In the genomic region with DNA sequence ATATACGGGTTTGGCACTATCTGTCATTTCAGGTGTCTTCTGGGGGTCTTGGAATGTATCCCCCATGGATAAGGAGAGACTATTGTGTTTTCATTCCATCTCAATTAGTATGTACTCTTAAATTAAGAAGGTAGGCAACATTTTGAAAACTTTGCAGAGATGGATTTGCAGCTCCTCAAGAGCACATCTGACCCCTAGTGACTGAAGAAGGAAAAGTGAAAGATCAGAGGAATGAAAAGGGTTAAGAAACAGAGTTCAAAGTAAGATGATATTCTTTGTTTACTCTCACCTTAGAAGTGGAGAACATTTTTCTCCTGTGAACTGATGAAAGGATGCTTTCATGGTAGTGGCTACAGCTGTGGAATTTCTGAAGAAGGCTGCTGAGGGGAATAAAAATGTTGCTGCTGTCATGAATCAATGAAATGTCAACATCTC, we compare ENCODE assay signal across 9 cellular contexts. TPM values are rescaled to one million over a fixed set of nuclear protein-coding genes. Genes with fewer than 3 reads are reported as not detected.
DNase-seq lines count a peak whose midpoint lies in the region; ATAC-seq and TF ChIP-seq lines count a peak whose summit lies in the region.
"Had no signal": no experiment of that assay in that cellular context is flagged by ENCODE, and none has a peak within 500 bp of the region (broad histone marks: within the 10 kb centered on the region; RNA-seq: fewer than 3 reads in every experiment).

No MANE protein-coding gene starts in this region.

- no peaks in the 10 kb centered on the region for H3K9me3 ChIP-seq in Karpas-422 (ENCODE audit: low read length)

- DNase-seq in DMS 273 (lab: John Stamatoyannopoulos, UW; ENCODE audit: unreplicated experiment) = peak; percentile 54
- DNase-seq in DMS 273 treated with DMSO at 0.1 percent for 48 hours (lab: John Stamatoyannopoulos, UW) = no peak
- DNase-seq in Karpas-422 = peak; percentile 56
- peak; percentile 31 for DNase-seq in astrocyte of the cerebellum (ENCODE audit: low read depth)
- DNase-seq in lung microvascular endothelial cell (ENCODE audit: low read depth in 2 of 2) = peak; percentile 27 to 66
- DNase-seq: activated B cell treated with CpG ODN at 0.5 μM for 24 hours had no signal

- H3K36me3 ChIP-seq in Karpas-422 (ENCODE audit: insufficient read depth, low read length) = no peaks in the 10 kb centered on the region

- in situ Hi-C loops in astrocyte of the cerebellum (cut with HindIII; ENCODE audit: low sequenced_read_pairs) = no loop called here

- no peaks in the 10 kb centered on the region for H3K27me3 ChIP-seq in Karpas-422 (ENCODE audit: low read length)

- TF ChIP-seq CTCF in astrocyte of the cerebellum (IDR thresholded peaks at IDR 0.05; ENCODE audit: low read depth, low read length, missing control alignments) = peak; percentile 71

- H3K4me3 ChIP-seq in Karpas-422 (ENCODE audit: low read length) = no peak overlapping the region
- H3K4me3 ChIP-seq in astrocyte of the cerebellum (ENCODE audit: low read depth, low read length) = no peak overlapping the region

- no peak for ATAC-seq in GM21381 (IDR thresholded peaks at IDR 0.05; ENCODE audit: unreplicated experiment)
- no peak for ATAC-seq in HG02840 (IDR thresholded peaks at IDR 0.05; ENCODE audit: low FRiP score, unreplicated experiment)
- no peak for ATAC-seq in HG03442 (IDR thresholded peaks at IDR 0.05; ENCODE audit: unreplicated experiment)

- no peak overlapping the region for H3K4me2 ChIP-seq in Karpas-422 (ENCODE audit: low read depth, low read length, poor library complexity, severe bottlenecking)

- no peak overlapping the region for H3K9ac ChIP-seq in Karpas-422 (ENCODE audit: low read length)

- no peak overlapping the region for H3K27ac ChIP-seq in Karpas-422 (ENCODE audit: low read length)

- H2AFZ ChIP-seq in Karpas-422 (ENCODE audit: low read length) = no peak overlapping the region

- H3K9me2 ChIP-seq in Karpas-422 (replicated peaks; ENCODE audit: insufficient read depth, low read length) = no peaks in the 10 kb centered on the region

- H3K79me2 ChIP-seq in Karpas-422 (ENCODE audit: low read length) = no peaks in the 10 kb centered on the region

- H4K20me1 ChIP-seq in Karpas-422 (ENCODE audit: insufficient read depth, low read depth, low read length) = no peaks in the 10 kb centered on the region

- no peaks in the 10 kb centered on the region for H3K4me1 ChIP-seq in Karpas-422 (ENCODE audit: low read length)

RNA-seq across cellular contexts. Expression of gene SH3BGRL2, which starts 41.5 kb away (rescaled TPM):
- total RNA-seq in Karpas-422 (2014; rRNA removed; shearing (Covaris generic); ENCODE audit: low replicate concordance) = not detected in 2 replicates
- total RNA-seq in lung microvascular endothelial cell = 47.7 and 123 TPM in 2 replicates
- total RNA-seq: activated B cell treated with CpG ODN at 0.5 μM for 24 hours had no signal

Comparison
In these comparisons a context has a peak if more than half of its experiments do, and no peak if none do; other contexts are left out.
1. RNA of gene SH3BGRL2, which starts 41.5 kb away (total RNA-seq): 47.7 to 123 TPM in lung microvascular endothelial cell; not detected in Karpas-422; every median in the first group is over 10 times any median in the second.